1 cellular context compared by ENCODE assay signal in genomic region chr1:2001773-2002411, GRCh38.
TF ChIP-seq lines count a peak whose summit lies in the region.

No MANE protein-coding gene starts in this region.

TF ChIP-seq in H1, 55 proteins besides CTCF, POLR2A, EP300 and RAD21:
- no peak for TF ChIP-seq GABPA (IDR thresholded peaks at IDR 0.05; ENCODE audit: borderline replicate concordance, insufficient read depth, low read length)
- TF ChIP-seq MAFK (IDR thresholded peaks at IDR 0.05; ENCODE audit: low read depth, low read length) = peak; percentile 91
- no peak for TF ChIP-seq TBP (IDR thresholded peaks at IDR 0.05; ENCODE audit: low read depth, low read length)
- 0 out of 2 replicates have a peak, but pooled peaks have one; percentile 22 for TF ChIP-seq CEBPB (IDR thresholded peaks at IDR 0.05; ENCODE audit: low read depth, low read length)
- TF ChIP-seq, protein P1, sequence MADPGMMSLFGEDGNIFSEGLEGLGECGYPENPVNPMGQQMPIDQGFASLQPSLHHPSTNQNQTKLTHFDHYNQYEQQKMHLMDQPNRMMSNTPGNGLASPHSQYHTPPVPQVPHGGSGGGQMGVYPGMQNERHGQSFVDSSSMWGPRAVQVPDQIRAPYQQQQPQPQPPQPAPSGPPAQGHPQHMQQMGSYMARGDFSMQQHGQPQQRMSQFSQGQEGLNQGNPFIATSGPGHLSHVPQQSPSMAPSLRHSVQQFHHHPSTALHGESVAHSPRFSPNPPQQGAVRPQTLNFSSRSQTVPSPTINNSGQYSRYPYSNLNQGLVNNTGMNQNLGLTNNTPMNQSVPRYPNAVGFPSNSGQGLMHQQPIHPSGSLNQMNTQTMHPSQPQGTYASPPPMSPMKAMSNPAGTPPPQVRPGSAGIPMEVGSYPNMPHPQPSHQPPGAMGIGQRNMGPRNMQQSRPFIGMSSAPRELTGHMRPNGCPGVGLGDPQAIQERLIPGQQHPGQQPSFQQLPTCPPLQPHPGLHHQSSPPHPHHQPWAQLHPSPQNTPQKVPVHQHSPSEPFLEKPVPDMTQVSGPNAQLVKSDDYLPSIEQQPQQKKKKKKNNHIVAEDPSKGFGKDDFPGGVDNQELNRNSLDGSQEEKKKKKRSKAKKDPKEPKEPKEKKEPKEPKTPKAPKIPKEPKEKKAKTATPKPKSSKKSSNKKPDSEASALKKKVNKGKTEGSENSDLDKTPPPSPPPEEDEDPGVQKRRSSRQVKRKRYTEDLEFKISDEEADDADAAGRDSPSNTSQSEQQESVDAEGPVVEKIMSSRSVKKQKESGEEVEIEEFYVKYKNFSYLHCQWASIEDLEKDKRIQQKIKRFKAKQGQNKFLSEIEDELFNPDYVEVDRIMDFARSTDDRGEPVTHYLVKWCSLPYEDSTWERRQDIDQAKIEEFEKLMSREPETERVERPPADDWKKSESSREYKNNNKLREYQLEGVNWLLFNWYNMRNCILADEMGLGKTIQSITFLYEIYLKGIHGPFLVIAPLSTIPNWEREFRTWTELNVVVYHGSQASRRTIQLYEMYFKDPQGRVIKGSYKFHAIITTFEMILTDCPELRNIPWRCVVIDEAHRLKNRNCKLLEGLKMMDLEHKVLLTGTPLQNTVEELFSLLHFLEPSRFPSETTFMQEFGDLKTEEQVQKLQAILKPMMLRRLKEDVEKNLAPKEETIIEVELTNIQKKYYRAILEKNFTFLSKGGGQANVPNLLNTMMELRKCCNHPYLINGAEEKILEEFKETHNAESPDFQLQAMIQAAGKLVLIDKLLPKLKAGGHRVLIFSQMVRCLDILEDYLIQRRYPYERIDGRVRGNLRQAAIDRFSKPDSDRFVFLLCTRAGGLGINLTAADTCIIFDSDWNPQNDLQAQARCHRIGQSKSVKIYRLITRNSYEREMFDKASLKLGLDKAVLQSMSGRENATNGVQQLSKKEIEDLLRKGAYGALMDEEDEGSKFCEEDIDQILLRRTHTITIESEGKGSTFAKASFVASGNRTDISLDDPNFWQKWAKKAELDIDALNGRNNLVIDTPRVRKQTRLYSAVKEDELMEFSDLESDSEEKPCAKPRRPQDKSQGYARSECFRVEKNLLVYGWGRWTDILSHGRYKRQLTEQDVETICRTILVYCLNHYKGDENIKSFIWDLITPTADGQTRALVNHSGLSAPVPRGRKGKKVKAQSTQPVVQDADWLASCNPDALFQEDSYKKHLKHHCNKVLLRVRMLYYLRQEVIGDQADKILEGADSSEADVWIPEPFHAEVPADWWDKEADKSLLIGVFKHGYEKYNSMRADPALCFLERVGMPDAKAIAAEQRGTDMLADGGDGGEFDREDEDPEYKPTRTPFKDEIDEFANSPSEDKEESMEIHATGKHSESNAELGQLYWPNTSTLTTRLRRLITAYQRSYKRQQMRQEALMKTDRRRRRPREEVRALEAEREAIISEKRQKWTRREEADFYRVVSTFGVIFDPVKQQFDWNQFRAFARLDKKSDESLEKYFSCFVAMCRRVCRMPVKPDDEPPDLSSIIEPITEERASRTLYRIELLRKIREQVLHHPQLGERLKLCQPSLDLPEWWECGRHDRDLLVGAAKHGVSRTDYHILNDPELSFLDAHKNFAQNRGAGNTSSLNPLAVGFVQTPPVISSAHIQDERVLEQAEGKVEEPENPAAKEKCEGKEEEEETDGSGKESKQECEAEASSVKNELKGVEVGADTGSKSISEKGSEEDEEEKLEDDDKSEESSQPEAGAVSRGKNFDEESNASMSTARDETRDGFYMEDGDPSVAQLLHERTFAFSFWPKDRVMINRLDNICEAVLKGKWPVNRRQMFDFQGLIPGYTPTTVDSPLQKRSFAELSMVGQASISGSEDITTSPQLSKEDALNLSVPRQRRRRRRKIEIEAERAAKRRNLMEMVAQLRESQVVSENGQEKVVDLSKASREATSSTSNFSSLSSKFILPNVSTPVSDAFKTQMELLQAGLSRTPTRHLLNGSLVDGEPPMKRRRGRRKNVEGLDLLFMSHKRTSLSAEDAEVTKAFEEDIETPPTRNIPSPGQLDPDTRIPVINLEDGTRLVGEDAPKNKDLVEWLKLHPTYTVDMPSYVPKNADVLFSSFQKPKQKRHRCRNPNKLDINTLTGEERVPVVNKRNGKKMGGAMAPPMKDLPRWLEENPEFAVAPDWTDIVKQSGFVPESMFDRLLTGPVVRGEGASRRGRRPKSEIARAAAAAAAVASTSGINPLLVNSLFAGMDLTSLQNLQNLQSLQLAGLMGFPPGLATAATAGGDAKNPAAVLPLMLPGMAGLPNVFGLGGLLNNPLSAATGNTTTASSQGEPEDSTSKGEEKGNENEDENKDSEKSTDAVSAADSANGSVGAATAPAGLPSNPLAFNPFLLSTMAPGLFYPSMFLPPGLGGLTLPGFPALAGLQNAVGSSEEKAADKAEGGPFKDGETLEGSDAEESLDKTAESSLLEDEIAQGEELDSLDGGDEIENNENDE (IDR thresholded peaks at IDR 0.05; ENCODE audit: insufficient replicate concordance, low read length) = no peak
- TF ChIP-seq ATF2 (IDR thresholded peaks at IDR 0.05; ENCODE audit: low read length) = no peak
- TF ChIP-seq CBX8 (IDR thresholded peaks at IDR 0.05; ENCODE audit: borderline replicate concordance, low read depth, low read length) = no peak
TF ChIP-seq in H1: peak in this region for 2.
